8 cellular contexts compared by ENCODE assay signal in the genomic region with DNA sequence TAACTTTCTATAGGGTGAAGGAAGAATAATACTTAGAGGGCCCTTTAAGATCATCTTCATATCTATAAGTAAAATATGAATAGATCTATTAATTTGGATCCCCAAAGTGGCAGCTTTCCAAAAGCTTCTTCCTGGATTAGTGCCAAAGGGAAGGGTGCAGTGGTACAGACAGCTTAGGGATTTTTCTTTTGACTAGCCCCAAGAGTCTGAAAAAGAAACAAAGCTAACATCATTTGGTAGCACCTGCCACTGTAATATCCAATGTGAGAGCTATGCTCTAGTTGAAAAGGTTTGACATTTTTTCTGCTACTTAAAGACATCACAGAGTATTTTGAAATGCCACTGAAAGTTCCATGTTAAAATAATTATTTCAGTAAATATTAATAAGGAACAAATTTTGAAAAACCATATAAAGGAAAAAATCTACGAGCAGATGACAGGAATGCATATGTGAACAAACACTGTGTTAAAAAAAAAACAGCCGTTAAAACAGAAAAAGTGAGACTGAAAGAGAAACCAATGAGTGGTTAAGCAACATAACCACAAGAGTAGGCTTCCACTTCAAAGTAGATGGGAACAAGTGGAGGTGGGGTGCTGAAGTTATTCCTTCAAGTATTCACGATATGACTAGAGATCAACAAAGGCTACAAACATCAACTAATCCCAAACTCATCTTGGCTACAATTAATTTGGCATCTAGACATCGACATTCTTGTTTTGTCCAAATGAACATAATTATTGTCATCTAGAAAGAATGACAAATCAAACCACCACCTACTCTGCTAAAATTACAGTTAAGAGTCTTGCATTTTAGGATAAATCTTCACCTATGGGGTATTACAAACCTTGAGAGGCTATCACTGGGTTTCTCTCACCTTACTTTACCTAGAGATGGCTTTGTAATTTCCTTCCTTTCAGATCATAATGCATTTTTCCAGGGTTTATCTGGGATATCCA.
A peak's percentile ranks its signal among the peaks of the same experiment; 100 is the strongest.
DNase-seq lines count a peak whose midpoint lies in the region; ATAC-seq and TF ChIP-seq lines count a peak whose summit lies in the region.

No MANE protein-coding gene starts in this region.

- POLR2A ChIA-PET in activated CD4-positive, alpha-beta T cell treated with anti-CD3 and anti-CD28 coated beads for 36 hours (lab: Charles Lee), result interaction anchor here (0.7 kb wide), 1 partner anchor 36 kb away, joined by 3 read pairs; no protein-coding TSS in a partner anchor

- ATAC-seq in activated CD4-positive, alpha-beta T cell treated with anti-CD3 and anti-CD28 coated beads for 36 hours, result peak; percentile 75
- ATAC-seq in HG02678 (IDR thresholded peaks at IDR 0.05; ENCODE audit: unreplicated experiment) (peak; percentile 91), left ventricle myocardium superior (no peak), left colon (no peak)

- peak overlapping the region; percentile 24 for H3K4me3 Mint-ChIP-seq in activated CD4-positive, alpha-beta T cell treated with anti-CD3 and anti-CD28 coated beads for 36 hours

- TF ChIP-seq CTCF in lower leg skin (IDR thresholded peaks at IDR 0.05), result no peak

- no peak overlapping the region for H3K4me3 ChIP-seq in lower leg skin (ENCODE audit: low read depth, poor library complexity, severe bottlenecking)

- no peak for TF ChIP-seq POLR2A in lower leg skin (IDR thresholded peaks at IDR 0.05)

- peaks cover 34% of the 10 kb centered on the region for H3K36me3 Mint-ChIP-seq in activated CD4-positive, alpha-beta T cell treated with anti-CD3 and anti-CD28 coated beads for 36 hours (ENCODE audit: low read depth)

- H3K9me3 Mint-ChIP-seq in activated CD4-positive, alpha-beta T cell treated with anti-CD3 and anti-CD28 coated beads for 36 hours (ENCODE audit: low read depth), result peaks cover 8% of the 10 kb centered on the region

- H3K27ac Mint-ChIP-seq in activated CD4-positive, alpha-beta T cell treated with anti-CD3 and anti-CD28 coated beads for 36 hours, result peak overlapping the region; percentile 65

- DNase-seq in activated CD4-positive, alpha-beta T cell treated with anti-CD3 and anti-CD28 coated beads for 36 hours, result peak; percentile 23
- DNase-seq in activated CD4-positive, alpha-beta T cell treated with anti-CD3 and anti-CD28 coated beads, Interleukin-2, amount 50 U/mL, for 4 hours, result no peak
- peak; percentile 45 for DNase-seq in NAMALWA (ENCODE audit: low spot score)
- DNase-seq in renal cortical epithelial cell (ENCODE audit: low read depth), result peak; percentile 14
- DNase-seq in left ventricle myocardium superior, result no peak
- DNase-seq in left colon, result no peak
- DNase-seq in lower leg skin (ENCODE audit: low spot score in 2 of 2), result no peak

- intact Hi-C loops in activated CD4-positive, alpha-beta T cell treated with anti-CD3 and anti-CD28 coated beads for 36 hours (cut with DNase I, micrococcal nuclease), result loop anchor here (1.0 to 10.0 kb wide), 7 partner anchors 86 to 869 kb away; partner anchors contain the start of genes NADK2 (in 1 of the 2) and NIPBL (in 1 of the 2)
- intact Hi-C loops in left ventricle myocardium superior (cut with micrococcal nuclease), result no loop called here
- intact Hi-C loops in left colon (cut with DNase I, micrococcal nuclease), result no loop called here
- intact Hi-C loops in lower leg skin (cut with DNase I; ENCODE audit: low total_unique reads), result no loop called here

- peaks cover 11% of the 10 kb centered on the region for H3K27me3 Mint-ChIP-seq in activated CD4-positive, alpha-beta T cell treated with anti-CD3 and anti-CD28 coated beads for 36 hours

- CTCF ChIA-PET in activated CD4-positive, alpha-beta T cell treated with anti-CD3 and anti-CD28 coated beads for 36 hours (lab: Charles Lee), result no interaction called here

- WGBS in lower leg skin, 2 donors, result 67 to 72% methylated on average over 4 of the region's 4 CpGs

- H3K4me1 Mint-ChIP-seq in activated CD4-positive, alpha-beta T cell treated with anti-CD3 and anti-CD28 coated beads for 36 hours, result peaks cover 35% of the 10 kb centered on the region

Comparison
In these comparisons a context has a peak if more than half of its experiments do, and no peak if none do; other contexts are left out.
1. DNase-seq: peak in activated CD4-positive, alpha-beta T cell treated with anti-CD3 and anti-CD28 coated beads for 36 hours (single experiment), NAMALWA (single experiment) and renal cortical epithelial cell (single experiment); none in activated CD4-positive, alpha-beta T cell treated with anti-CD3 and anti-CD28 coated beads, Interleukin-2, amount 50 U/mL, for 4 hours (0 of 2), left ventricle myocardium superior (single experiment), left colon (0 of 2) and lower leg skin (0 of 2).
2. ATAC-seq: peak in activated CD4-positive, alpha-beta T cell treated with anti-CD3 and anti-CD28 coated beads for 36 hours (single experiment) and HG02678 (single experiment); none in left ventricle myocardium superior (single experiment) and left colon (single experiment).
3. intact Hi-C loops: an anchor here in activated CD4-positive, alpha-beta T cell treated with anti-CD3 and anti-CD28 coated beads for 36 hours (1.0 to 10.0 kb wide); none called in left ventricle myocardium superior, left colon and lower leg skin.